Comparison of ENCODE assay signal across 11 cellular contexts in the genomic region with DNA sequence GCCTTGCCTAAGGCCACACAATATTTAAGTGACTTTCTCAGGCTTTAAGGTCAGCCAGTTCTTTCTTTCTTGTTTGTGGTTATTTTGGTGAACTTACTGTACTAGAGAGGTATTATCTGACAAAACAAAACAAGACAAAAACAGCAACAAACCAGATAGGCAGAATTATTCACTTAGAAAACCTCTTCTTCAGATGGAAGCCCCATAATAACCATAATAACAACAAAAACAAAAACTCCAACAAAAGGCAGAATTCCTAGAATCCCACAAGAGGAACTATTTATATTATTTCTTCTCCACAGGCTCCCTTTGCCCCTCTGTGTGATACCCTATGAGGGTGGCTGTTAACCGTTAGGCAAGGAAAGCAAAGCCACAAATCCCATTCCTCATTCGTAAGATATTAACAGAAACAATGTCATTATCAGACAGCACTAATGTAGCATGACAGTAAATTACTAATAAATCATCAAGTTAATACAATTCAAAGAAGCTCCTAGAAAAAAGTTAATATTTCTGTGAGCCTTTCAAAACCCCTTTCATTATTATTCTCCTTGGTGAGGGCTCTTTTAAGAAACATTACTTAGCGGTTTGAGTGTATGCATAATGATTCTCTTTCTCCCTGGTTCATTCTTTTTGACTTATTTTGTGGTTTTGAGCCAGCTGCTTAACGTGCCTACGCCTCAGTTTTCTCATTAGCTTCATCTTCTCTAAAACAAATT.
DNase-seq lines count a peak whose midpoint lies in the region; ATAC-seq and TF ChIP-seq lines count a peak whose summit lies in the region.
"Had no signal": no experiment of that assay in that cellular context is flagged by ENCODE, and none has a peak within 500 bp of the region (broad histone marks: within the 10 kb centered on the region; RNA-seq: fewer than 3 reads in every experiment).

No MANE protein-coding gene starts in this region.

- H4K20me1 ChIP-seq in neural progenitor cell (ENCODE audit: low read depth) = peaks cover 100% of the 10 kb centered on the region

- no peak for TF ChIP-seq CTCF in neural progenitor cell (IDR thresholded peaks at IDR 0.05)

- no peak overlapping the region for H3K4me2 ChIP-seq in neural progenitor cell

- peak overlapping the region; percentile 85 for H3K27ac Mint-ChIP-seq in neural progenitor cell

- peaks cover 19% of the 10 kb centered on the region for H3F3A ChIP-seq in neural progenitor cell (ENCODE audit: low read depth)

- DNase-seq in neural progenitor cell (ENCODE audit: low spot score) (no peak), NCI-H2227 treated with DMSO at 0.1 percent for 48 hours (lab: John Stamatoyannopoulos, UW) (no peak)
- DNase-seq in activated effector memory CD4-positive, alpha-beta T cell treated with anti-CD3 and anti-CD28 coated beads, Interleukin-2, amount 50 U/mL, for 16 hours = no peak
- DNase-seq in stimulated activated CD4-positive, alpha-beta T cell treated with anti-CD3 and anti-CD28 coated beads, Interleukin-2, amount 100 ng/mL, for 48 hours = no peak
- no peak for DNase-seq in activated CD4-positive, CD25-positive, alpha-beta regulatory T cell (lab: John Stamatoyannopoulos, UW)
- DNase-seq: NK-92 treated with Interleukin-12 subunit alpha and Interleukin-12 subunit beta, amount 100 ng/mL, for 24 hours; stimulated activated CD4-positive, alpha-beta T cell treated with anti-CD3 and anti-CD28 coated beads, Interleukin-4, amount 100 ng/mL, for 4 hours had no signal

- no peak overlapping the region for H3K4me3 ChIP-seq in neural progenitor cell

- peaks cover 25% of the 10 kb centered on the region for H3K36me3 Mint-ChIP-seq in neural progenitor cell
- H3K36me3 Mint-ChIP-seq: brain had no signal

- H3K4me3 Mint-ChIP-seq in neural progenitor cell = no peak overlapping the region
- H3K4me3 Mint-ChIP-seq: brain had no signal

- peaks cover 56% of the 10 kb centered on the region for H3K4me1 ChIP-seq in neural progenitor cell

- H3K36me3 ChIP-seq in KOPT-K1 (ENCODE audit: insufficient read depth, low read length) (no peaks in the 10 kb centered on the region), neural progenitor cell (no peaks in the 10 kb centered on the region)

- H3K9ac ChIP-seq in neural progenitor cell = no peak overlapping the region

- peak overlapping the region; percentile 8 for H3K27ac ChIP-seq in KOPT-K1 (ENCODE audit: low read depth, low read length, poor library complexity, severe bottlenecking)
- H3K27ac ChIP-seq in neural progenitor cell = peak overlapping the region; percentile 0

- peaks cover 51% of the 10 kb centered on the region for H3K4me1 Mint-ChIP-seq in neural progenitor cell

- peaks cover 4% of the 10 kb centered on the region for H3K9me3 Mint-ChIP-seq in neural progenitor cell
- H3K9me3 Mint-ChIP-seq: brain had no signal

- peaks cover 100% of the 10 kb centered on the region for H3K79me2 ChIP-seq in neural progenitor cell (ENCODE audit: low read depth)

- peak; percentile 80 for ATAC-seq in GM19351 (IDR thresholded peaks at IDR 0.05; ENCODE audit: unreplicated experiment)
- ATAC-seq in HG02870 (IDR thresholded peaks at IDR 0.05; ENCODE audit: unreplicated experiment) = peak; percentile 87

- peaks cover 2% of the 10 kb centered on the region for H3K27me3 Mint-ChIP-seq in neural progenitor cell (ENCODE audit: insufficient read depth, low read depth)

- H3K9me3 ChIP-seq in KOPT-K1 (ENCODE audit: insufficient read depth, low read length, poor library complexity, severe bottlenecking) = no peaks in the 10 kb centered on the region
- no peaks in the 10 kb centered on the region for H3K9me3 ChIP-seq in neural progenitor cell (ENCODE audit: low read depth)

- H3K27me3 ChIP-seq in neural progenitor cell = no peaks in the 10 kb centered on the region

- H2AFZ ChIP-seq in neural progenitor cell (replicated peaks) = no peak overlapping the region
